In the genomic region with DNA sequence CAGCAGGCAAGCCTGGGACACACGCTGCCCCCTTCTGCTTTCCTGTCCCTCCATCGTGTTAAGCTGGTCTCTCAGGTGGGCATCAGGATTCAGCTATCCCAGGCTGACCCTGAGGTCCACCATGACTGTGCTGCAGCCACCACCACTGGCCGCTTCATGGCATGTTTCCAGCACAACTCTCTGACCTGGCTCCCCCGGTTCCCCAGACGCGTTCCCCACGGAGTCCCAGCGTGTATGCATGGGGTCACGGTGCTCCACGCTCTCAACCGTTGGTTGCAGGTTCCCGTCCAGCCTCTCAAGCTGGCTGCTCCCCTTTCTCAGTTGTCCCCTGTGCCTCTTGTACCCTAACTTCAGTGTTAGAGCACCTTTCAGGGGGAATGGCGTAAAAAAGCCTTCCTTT, we compare ENCODE assay signal across 28 cellular contexts.
"Had no signal": no experiment of that assay in that cellular context is flagged by ENCODE, and none has a peak within 500 bp of the region (broad histone marks: within the 10 kb centered on the region; RNA-seq: fewer than 3 reads in every experiment).

No MANE protein-coding gene starts in this region.

- H3K36me3 ChIP-seq: gastrocnemius medialis, left ventricle myocardium inferior, transverse colon, uterus had no signal

- H3K4me3 ChIP-seq: coronary artery, dorsolateral prefrontal cortex, gastrocnemius medialis, hepatocyte, left ventricle myocardium inferior, lung, psoas muscle, testis, transverse colon, uterus had no signal

- H3K9ac ChIP-seq: parathyroid adenoma had no signal

- H3K27ac ChIP-seq: coronary artery, dorsolateral prefrontal cortex, gastrocnemius medialis, hepatocyte, left ventricle myocardium inferior, parathyroid adenoma, psoas muscle, testis, transverse colon, uterus had no signal

- H3K4me2 ChIP-seq: hepatocyte had no signal

- H3K9me3 ChIP-seq: gastrocnemius medialis, left ventricle myocardium inferior, psoas muscle, testis, transverse colon, uterus had no signal

- DNase-seq: activated CD4-positive, alpha-beta T cell treated with anti-CD3 and anti-CD28 coated beads for 36 hours; activated CD4-positive, CD25-positive, alpha-beta regulatory T cell; activated CD8-positive, alpha-beta memory T cell treated with anti-CD3 and anti-CD28 coated beads, Interleukin-2, amount 10 ng/mL, durations not matched to agents 7 days and 5 days; activated CD8-positive, alpha-beta T cell treated with anti-CD3 and anti-CD28 coated beads, Interleukin-2, amount 10 ng/mL, durations not matched to agents 7 days and 5 days; activated effector memory CD4-positive, alpha-beta T cell treated with Interleukin-2 at 50 U/mL for 16 hours; activated naive CD4-positive, alpha-beta T cell treated with Interleukin-2 at 50 U/mL for 16 hours; anterior cingulate cortex; cerebellar nuclear complex; effector memory CD4-positive, alpha-beta T cell; erythroblast; gastrocnemius medialis; islet precursor cell; left ventricle myocardium inferior; mesendoderm; nephron progenitor cell; occipital lobe; psoas muscle; stimulated activated CD4-positive, alpha-beta T cell treated with anti-CD3 and anti-CD28 coated beads, Interleukin-2, amount 100 ng/mL, for 48 hours; stimulated activated naive CD8-positive, alpha-beta T cell treated with anti-CD3 and anti-CD28 coated beads, Interleukin-15, Interleukin-2, amounts not matched to agents 100 U/mL and 50 U/mL, for 24 hours; testis; transverse colon; uterus had no signal

- ATAC-seq: activated CD4-positive, alpha-beta T cell treated with anti-CD3 and anti-CD28 coated beads for 36 hours; activated CD8-positive, alpha-beta memory T cell treated with anti-CD3 and anti-CD28 coated beads, Interleukin-2, amount 10 ng/mL, durations not matched to agents 7 days and 5 days; activated CD8-positive, alpha-beta T cell treated with anti-CD3 and anti-CD28 coated beads, Interleukin-2, amount 10 ng/mL, durations not matched to agents 7 days and 5 days; gastrocnemius medialis; psoas muscle; stimulated activated naive CD8-positive, alpha-beta T cell treated with anti-CD3 and anti-CD28 coated beads, Interleukin-15, Interleukin-2, amounts not matched to agents 100 U/mL and 50 U/mL, for 24 hours had no signal

- H3K27ac Mint-ChIP-seq: activated CD4-positive, alpha-beta T cell treated with anti-CD3 and anti-CD28 coated beads for 36 hours; activated CD8-positive, alpha-beta memory T cell treated with anti-CD3 and anti-CD28 coated beads, Interleukin-2, amount 10 ng/mL, durations not matched to agents 7 days and 5 days; activated CD8-positive, alpha-beta T cell treated with anti-CD3 and anti-CD28 coated beads, Interleukin-2, amount 10 ng/mL, durations not matched to agents 7 days and 5 days; nephron progenitor cell had no signal

- H3K4me3 Mint-ChIP-seq: activated CD4-positive, alpha-beta T cell treated with anti-CD3 and anti-CD28 coated beads for 36 hours; activated CD8-positive, alpha-beta memory T cell treated with anti-CD3 and anti-CD28 coated beads, Interleukin-2, amount 10 ng/mL, durations not matched to agents 7 days and 5 days; activated CD8-positive, alpha-beta T cell treated with anti-CD3 and anti-CD28 coated beads, Interleukin-2, amount 10 ng/mL, durations not matched to agents 7 days and 5 days; activated naive CD8-positive, alpha-beta T cell; nephron progenitor cell had no signal

- H2AFZ ChIP-seq: hepatocyte, parathyroid adenoma had no signal

- H3K27me3 ChIP-seq: dorsolateral prefrontal cortex, gastrocnemius medialis, hepatocyte, testis, transverse colon, uterus had no signal

- H3K27me3 Mint-ChIP-seq: activated CD4-positive, alpha-beta T cell treated with anti-CD3 and anti-CD28 coated beads for 36 hours; activated CD8-positive, alpha-beta memory T cell treated with anti-CD3 and anti-CD28 coated beads, Interleukin-2, amount 10 ng/mL, durations not matched to agents 7 days and 5 days; activated naive CD8-positive, alpha-beta T cell had no signal

- H3K4me1 ChIP-seq: parathyroid adenoma, testis, uterus had no signal
